ENCODE assay signal across 10 cellular contexts in genomic region chr7:151115836-151116418, GRCh38. TPM values are rescaled to one million over a fixed set of nuclear protein-coding genes. Genes with fewer than 3 reads are reported as not detected.
DNase-seq lines count a peak whose midpoint lies in the region; ATAC-seq and TF ChIP-seq lines count a peak whose summit lies in the region.
"Had no signal": no experiment of that assay in that cellular context is flagged by ENCODE, and none has a peak within 500 bp of the region (broad histone marks: within the 10 kb centered on the region; RNA-seq: fewer than 3 reads in every experiment).

No MANE protein-coding gene starts in this region.

- ATAC-seq in psoas muscle, result no peak
- no peak for ATAC-seq in gastrocnemius medialis
- no peak for ATAC-seq in GM21576 (IDR thresholded peaks at IDR 0.05; ENCODE audit: unreplicated experiment)

- CTCF ChIA-PET in activated CD4-positive, alpha-beta memory T cell treated with anti-CD3 and anti-CD28 coated beads for 36 hours (lab: Charles Lee), result interaction anchor here (0.5 to 1.8 kb wide), 9 partner anchors 8 to 1035 kb away, joined by 3 to 11 read pairs (median 3); no protein-coding TSS in a partner anchor

- intact Hi-C loops in activated CD4-positive, alpha-beta memory T cell treated with anti-CD3 and anti-CD28 coated beads for 36 hours (cut with micrococcal nuclease), result loop anchor here (5.0 kb wide), 1 partner anchor 111 kb away; the partner anchor contains the start of gene ABCF2
- intact Hi-C loops in psoas muscle (cut with DNase I), result no loop called here
- intact Hi-C loops in gastrocnemius medialis (cut with DNase I; ENCODE audit: low total_unique reads), result no loop called here

- H3K27ac Mint-ChIP-seq in activated CD4-positive, alpha-beta memory T cell treated with anti-CD3 and anti-CD28 coated beads for 36 hours, result no peak overlapping the region
- H3K27ac Mint-ChIP-seq: activated T-helper 1 cell treated with anti-CD3 and anti-CD28 coated beads, Interleukin-12 subunit alpha, Interleukin-12 subunit beta, Interleukin-2, Interleukin-4 antibody, amounts not matched to agents 30 ng/mL and 10 ng/mL and 1 ng/mL, durations not matched to agents 14 hours and 24 hours and 36 hours had no signal

- in situ Hi-C loops in gastrocnemius medialis (cut with MboI; ENCODE audit: low sequenced_read_pairs in 4 of 4), result no loop called here
- in situ Hi-C loops in HAP-1 (cut with MboI; ENCODE audit: low sequenced_read_pairs), result no loop called here

- WGBS in psoas muscle, 3 donors, result 83 to 91% (median 86%) methylated on average over 13 to 14 of the region's 14 CpGs

- peak overlapping the region; percentile 24 for H3K4me3 ChIP-seq in iPS-11a (ENCODE audit: low read depth, low read length)
- H3K4me3 ChIP-seq in psoas muscle, result peak overlapping the region; percentile 30
- no peak overlapping the region for H3K4me3 ChIP-seq in gastrocnemius medialis
- no peak overlapping the region for H3K4me3 ChIP-seq in HAP-1

- H3K27me3 ChIP-seq in psoas muscle (ENCODE audit: insufficient read depth in 3 of 3, low read length in 2 of 3) (no peaks in the 10 kb centered on the region), gastrocnemius medialis (no peaks in the 10 kb centered on the region), HAP-1 (ENCODE audit: low read depth) (no peaks in the 10 kb centered on the region)

- H3K9me3 ChIP-seq in psoas muscle (no peaks in the 10 kb centered on the region), gastrocnemius medialis (no peaks in the 10 kb centered on the region), HAP-1 (no peaks in the 10 kb centered on the region)

- no peaks in the 10 kb centered on the region for H3K36me3 Mint-ChIP-seq in activated CD4-positive, alpha-beta memory T cell treated with anti-CD3 and anti-CD28 coated beads for 36 hours

- peak overlapping the region; percentile 65 for H3K4me3 Mint-ChIP-seq in activated CD4-positive, alpha-beta memory T cell treated with anti-CD3 and anti-CD28 coated beads for 36 hours
- H3K4me3 Mint-ChIP-seq: activated T-helper 1 cell treated with anti-CD3 and anti-CD28 coated beads, Interleukin-12 subunit alpha, Interleukin-12 subunit beta, Interleukin-2, Interleukin-4 antibody, amounts not matched to agents 30 ng/mL and 10 ng/mL and 1 ng/mL, durations not matched to agents 14 hours and 24 hours and 36 hours had no signal

- peaks cover 12% of the 10 kb centered on the region for H3K4me1 Mint-ChIP-seq in activated CD4-positive, alpha-beta memory T cell treated with anti-CD3 and anti-CD28 coated beads for 36 hours (ENCODE audit: low read depth)

- H3K27ac ChIP-seq in psoas muscle (no peak overlapping the region), gastrocnemius medialis (no peak overlapping the region)

- DNase-seq in HPDE6-E6E7 (ENCODE audit: extremely low spot score) (peak; percentile 97), psoas muscle (no peak), gastrocnemius medialis (no peak), HAP-1 (ENCODE audit: low spot score in 2 of 2) (no peak)
- DNase-seq in activated CD4-positive, alpha-beta memory T cell treated with anti-CD3 and anti-CD28 coated beads for 36 hours, result peak; percentile 20
- DNase-seq: midbrain, NCI-H82 had no signal

- no peak for TF ChIP-seq POLR2A in gastrocnemius medialis (IDR thresholded peaks at IDR 0.05)

- H3K27me3 Mint-ChIP-seq in activated CD4-positive, alpha-beta memory T cell treated with anti-CD3 and anti-CD28 coated beads for 36 hours, result peaks cover 5% of the 10 kb centered on the region

- peaks cover 0 to 28% of the 10 kb centered on the region in 2 donors for H3K36me3 ChIP-seq in psoas muscle (ENCODE audit: insufficient read depth in 1 of 2, low read depth in 1 of 2)
- peaks cover 0 to 35% of the 10 kb centered on the region in 2 donors for H3K36me3 ChIP-seq in gastrocnemius medialis
- H3K36me3 ChIP-seq in HAP-1 (replicated peaks), result peaks cover 39% of the 10 kb centered on the region

- no peaks in the 10 kb centered on the region for H3K4me1 ChIP-seq in psoas muscle
- H3K4me1 ChIP-seq in gastrocnemius medialis, result peaks cover under 1 to 4% of the 10 kb centered on the region in 2 donors
- H3K4me1 ChIP-seq in HAP-1, result no peaks in the 10 kb centered on the region

- no peak for TF ChIP-seq CTCF in psoas muscle (IDR thresholded peaks at IDR 0.05)
- no peak for TF ChIP-seq CTCF in gastrocnemius medialis (IDR thresholded peaks at IDR 0.05 in 4 of 5, conservative IDR thresholded peaks at IDR 0.05 in 1 of 5)

- POLR2A ChIA-PET in activated CD4-positive, alpha-beta memory T cell treated with anti-CD3 and anti-CD28 coated beads for 36 hours (lab: Charles Lee), result interaction anchor here (0.6 kb wide), 1 partner anchor 234 kb away, joined by 3 read pairs; no protein-coding TSS in a partner anchor

- H3K9me3 Mint-ChIP-seq in activated CD4-positive, alpha-beta memory T cell treated with anti-CD3 and anti-CD28 coated beads for 36 hours, result no peaks in the 10 kb centered on the region
- H3K9me3 Mint-ChIP-seq: activated T-helper 1 cell treated with anti-CD3 and anti-CD28 coated beads, Interleukin-12 subunit alpha, Interleukin-12 subunit beta, Interleukin-2, Interleukin-4 antibody, amounts not matched to agents 30 ng/mL and 10 ng/mL and 1 ng/mL, durations not matched to agents 14 hours and 24 hours and 36 hours had no signal

RNA-seq across cellular contexts. Expression of gene AGAP3, which starts 29.7 kb away (rescaled TPM):
- 10 to 100 TPM; 29.8 to 36.5 TPM for total RNA-seq in activated CD4-positive, alpha-beta memory T cell treated with anti-CD3 and anti-CD28 coated beads for 36 hours
- 10 to 100 TPM; 39.3 to 52.2 (median 51.4) TPM for total RNA-seq in psoas muscle
- 10 to 100 TPM; 38.4 to 75.3 (median 44.7) TPM for polyA plus RNA-seq in psoas muscle
- 10 to 100 TPM; 31.1 to 65.3 (median 36.3) TPM for total RNA-seq in gastrocnemius medialis

RNA-seq across cellular contexts. Expression of gene TMUB1, which starts 32.6 kb away (rescaled TPM):
- total RNA-seq in activated CD4-positive, alpha-beta memory T cell treated with anti-CD3 and anti-CD28 coated beads for 36 hours, result 10 to 100 TPM; 53.8 to 60.9 TPM
- total RNA-seq in psoas muscle (10 to 100 TPM; 41.7 to 55.5 (median 44.4) TPM), gastrocnemius medialis (100 to 1,000 TPM in 2 of 4 donors, 10 to 100 TPM in 2; 55.5 to 137 (median 97.4) TPM)
- polyA plus RNA-seq in psoas muscle, result 100 to 1,000 TPM in 1 of 3 donors, 10 to 100 TPM in 2; 76.9 to 121 (median 85.3) TPM

RNA-seq across cellular contexts. Expression of gene FASTK, which starts 35.3 kb away (rescaled TPM):
- 10 to 100 TPM; 56.8 to 57.4 TPM for total RNA-seq in activated CD4-positive, alpha-beta memory T cell treated with anti-CD3 and anti-CD28 coated beads for 36 hours
- total RNA-seq in psoas muscle (100 to 1,000 TPM in 3 of 4 donors, 10 to 100 TPM in 1; 87.1 to 126 (median 111) TPM), gastrocnemius medialis (100 to 1,000 TPM; 108 to 181 (median 141) TPM)
- polyA plus RNA-seq in psoas muscle, result 100 to 1,000 TPM; 132 to 194 (median 151) TPM

RNA-seq across cellular contexts. Expression of gene GBX1, which starts 51.6 kb away (rescaled TPM):
- total RNA-seq in activated CD4-positive, alpha-beta memory T cell treated with anti-CD3 and anti-CD28 coated beads for 36 hours, result not detected
- total RNA-seq in psoas muscle (1 to 10 TPM in 1 of 4 donors, under 1 TPM in 2, not detected in 1; 0.38 to 1.9 (median 0.91) TPM), gastrocnemius medialis (under 1 TPM in 1 of 4 donors, not detected in 3; 0.58 TPM)
- under 1 TPM; 0.07 to 0.93 (median 0.21) TPM for polyA plus RNA-seq in psoas muscle
- total RNA-seq: activated T-helper 1 cell treated with anti-CD3 and anti-CD28 coated beads, Interleukin-12 subunit alpha, Interleukin-12 subunit beta, Interleukin-2, Interleukin-4 antibody, amounts not matched to agents 30 ng/mL and 10 ng/mL and 1 ng/mL, durations not matched to agents 14 hours and 24 hours and 36 hours had no signal

RNA-seq across cellular contexts. Expression of gene SLC4A2, which starts 56.5 kb away (rescaled TPM):
- total RNA-seq in activated CD4-positive, alpha-beta memory T cell treated with anti-CD3 and anti-CD28 coated beads for 36 hours, result 10 to 100 TPM; 46.7 to 50.5 TPM
- total RNA-seq in psoas muscle (10 to 100 TPM; 26.5 to 36.0 (median 31.3) TPM), gastrocnemius medialis (10 to 100 TPM; 27.5 to 39.6 (median 33.0) TPM)
- polyA plus RNA-seq in psoas muscle, result 10 to 100 TPM; 26.9 to 39.8 (median 33.5) TPM

Comparison
In these comparisons a context has a peak if more than half of its experiments do, and no peak if none do; other contexts are left out.
1. DNase-seq: peak in HPDE6-E6E7 (single experiment) and activated CD4-positive, alpha-beta memory T cell treated with anti-CD3 and anti-CD28 coated beads for 36 hours (single experiment); none in psoas muscle (0 of 2), gastrocnemius medialis (0 of 2) and HAP-1 (0 of 2).
2. H3K4me3 ChIP-seq: peak in iPS-11a (single experiment) and psoas muscle (single experiment); none in gastrocnemius medialis (0 of 4) and HAP-1 (single experiment).